1 cellular context compared by ENCODE assay signal in the genomic region with DNA sequence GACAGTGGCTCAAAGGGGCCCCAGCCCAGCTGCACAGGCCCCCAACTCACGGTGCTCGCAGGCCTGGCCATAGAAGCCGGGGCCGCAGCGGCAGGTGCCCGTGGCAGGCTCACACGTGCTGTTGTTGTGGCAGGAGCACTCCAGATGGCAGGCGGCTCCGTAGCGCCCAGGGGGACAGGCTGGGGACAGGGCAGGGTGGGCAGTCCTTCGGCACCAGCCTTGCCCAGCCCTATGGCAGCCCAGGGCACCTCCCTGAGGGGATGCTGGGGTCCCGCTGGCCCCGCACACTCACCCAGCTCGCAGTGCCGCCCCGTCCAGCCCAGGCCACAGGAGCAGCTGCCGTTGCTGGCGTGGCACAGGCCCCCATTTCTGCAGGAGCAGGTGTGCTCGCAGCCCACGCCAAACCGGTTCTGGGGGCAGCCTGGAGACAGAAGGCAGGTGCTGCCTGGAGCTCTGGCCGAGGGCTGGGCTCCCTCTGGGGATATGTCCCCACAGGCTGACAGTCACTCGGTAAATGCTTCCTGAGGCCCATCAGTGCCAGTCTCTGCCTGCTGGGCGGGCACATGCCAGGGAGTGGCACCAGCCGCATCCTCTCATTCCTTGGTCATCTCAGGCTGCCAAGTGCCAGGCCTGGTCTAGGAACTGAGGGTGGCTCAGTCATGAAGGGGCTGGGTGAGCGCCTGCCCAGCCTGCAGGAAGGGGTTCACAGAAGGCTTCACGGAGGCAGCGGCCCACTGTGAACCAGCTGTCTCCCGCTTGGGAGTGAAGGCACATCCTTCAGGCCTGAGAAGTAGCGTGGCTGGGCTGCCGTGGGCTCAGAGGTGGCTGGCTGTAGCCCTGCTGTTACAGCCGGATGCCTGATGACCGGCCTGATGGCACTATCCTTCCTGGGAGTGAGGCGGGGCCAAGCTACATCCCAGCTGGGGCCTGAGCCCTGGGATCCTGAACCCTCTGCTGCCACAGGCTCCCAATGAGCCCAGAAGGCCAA.
A peak's percentile ranks its signal among the peaks of the same experiment; 100 is the strongest.
TF ChIP-seq lines count a peak whose summit lies in the region.

No MANE protein-coding gene starts in this region.

TF ChIP-seq in HepG2, 621 proteins besides CTCF, POLR2A, EP300 and RAD21:
- TF ChIP-seq, protein P1, sequence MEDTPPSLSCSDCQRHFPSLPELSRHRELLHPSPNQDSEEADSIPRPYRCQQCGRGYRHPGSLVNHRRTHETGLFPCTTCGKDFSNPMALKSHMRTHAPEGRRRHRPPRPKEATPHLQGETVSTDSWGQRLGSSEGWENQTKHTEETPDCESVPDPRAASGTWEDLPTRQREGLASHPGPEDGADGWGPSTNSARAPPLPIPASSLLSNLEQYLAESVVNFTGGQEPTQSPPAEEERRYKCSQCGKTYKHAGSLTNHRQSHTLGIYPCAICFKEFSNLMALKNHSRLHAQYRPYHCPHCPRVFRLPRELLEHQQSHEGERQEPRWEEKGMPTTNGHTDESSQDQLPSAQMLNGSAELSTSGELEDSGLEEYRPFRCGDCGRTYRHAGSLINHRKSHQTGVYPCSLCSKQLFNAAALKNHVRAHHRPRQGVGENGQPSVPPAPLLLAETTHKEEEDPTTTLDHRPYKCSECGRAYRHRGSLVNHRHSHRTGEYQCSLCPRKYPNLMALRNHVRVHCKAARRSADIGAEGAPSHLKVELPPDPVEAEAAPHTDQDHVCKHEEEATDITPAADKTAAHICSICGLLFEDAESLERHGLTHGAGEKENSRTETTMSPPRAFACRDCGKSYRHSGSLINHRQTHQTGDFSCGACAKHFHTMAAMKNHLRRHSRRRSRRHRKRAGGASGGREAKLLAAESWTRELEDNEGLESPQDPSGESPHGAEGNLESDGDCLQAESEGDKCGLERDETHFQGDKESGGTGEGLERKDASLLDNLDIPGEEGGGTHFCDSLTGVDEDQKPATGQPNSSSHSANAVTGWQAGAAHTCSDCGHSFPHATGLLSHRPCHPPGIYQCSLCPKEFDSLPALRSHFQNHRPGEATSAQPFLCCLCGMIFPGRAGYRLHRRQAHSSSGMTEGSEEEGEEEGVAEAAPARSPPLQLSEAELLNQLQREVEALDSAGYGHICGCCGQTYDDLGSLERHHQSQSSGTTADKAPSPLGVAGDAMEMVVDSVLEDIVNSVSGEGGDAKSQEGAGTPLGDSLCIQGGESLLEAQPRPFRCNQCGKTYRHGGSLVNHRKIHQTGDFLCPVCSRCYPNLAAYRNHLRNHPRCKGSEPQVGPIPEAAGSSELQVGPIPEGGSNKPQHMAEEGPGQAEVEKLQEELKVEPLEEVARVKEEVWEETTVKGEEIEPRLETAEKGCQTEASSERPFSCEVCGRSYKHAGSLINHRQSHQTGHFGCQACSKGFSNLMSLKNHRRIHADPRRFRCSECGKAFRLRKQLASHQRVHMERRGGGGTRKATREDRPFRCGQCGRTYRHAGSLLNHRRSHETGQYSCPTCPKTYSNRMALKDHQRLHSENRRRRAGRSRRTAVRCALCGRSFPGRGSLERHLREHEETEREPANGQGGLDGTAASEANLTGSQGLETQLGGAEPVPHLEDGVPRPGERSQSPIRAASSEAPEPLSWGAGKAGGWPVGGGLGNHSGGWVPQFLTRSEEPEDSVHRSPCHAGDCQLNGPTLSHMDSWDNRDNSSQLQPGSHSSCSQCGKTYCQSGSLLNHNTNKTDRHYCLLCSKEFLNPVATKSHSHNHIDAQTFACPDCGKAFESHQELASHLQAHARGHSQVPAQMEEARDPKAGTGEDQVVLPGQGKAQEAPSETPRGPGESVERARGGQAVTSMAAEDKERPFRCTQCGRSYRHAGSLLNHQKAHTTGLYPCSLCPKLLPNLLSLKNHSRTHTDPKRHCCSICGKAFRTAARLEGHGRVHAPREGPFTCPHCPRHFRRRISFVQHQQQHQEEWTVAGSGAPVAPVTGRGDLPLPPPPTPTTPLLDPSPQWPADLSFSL (CRISPR knock-in tag; IDR thresholded peaks at IDR 0.05): no peak
- TF ChIP-seq ZNF782 (CRISPR knock-in tag; IDR thresholded peaks at IDR 0.05; ENCODE audit: borderline replicate concordance) (no peak), TARDBP (CRISPR knock-in tag; IDR thresholded peaks at IDR 0.05) (no peak), AGO2 (optimal IDR thresholded peaks at IDR 0.05; ENCODE audit: low read depth, low read length) (peak; percentile 53), TOPORS (CRISPR knock-in tag; IDR thresholded peaks at IDR 0.05) (no peak)
- TF ChIP-seq, protein P2, sequence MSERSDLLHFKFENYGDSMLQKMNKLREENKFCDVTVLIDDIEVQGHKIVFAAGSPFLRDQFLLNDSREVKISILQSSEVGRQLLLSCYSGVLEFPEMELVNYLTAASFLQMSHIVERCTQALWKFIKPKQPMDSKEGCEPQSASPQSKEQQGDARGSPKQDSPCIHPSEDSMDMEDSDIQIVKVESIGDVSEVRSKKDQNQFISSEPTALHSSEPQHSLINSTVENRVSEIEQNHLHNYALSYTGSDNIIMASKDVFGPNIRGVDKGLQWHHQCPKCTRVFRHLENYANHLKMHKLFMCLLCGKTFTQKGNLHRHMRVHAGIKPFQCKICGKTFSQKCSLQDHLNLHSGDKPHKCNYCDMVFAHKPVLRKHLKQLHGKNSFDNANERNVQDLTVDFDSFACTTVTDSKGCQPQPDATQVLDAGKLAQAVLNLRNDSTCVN (CRISPR knock-in tag; IDR thresholded peaks at IDR 0.05; ENCODE audit: borderline replicate concordance): no peak
